8 cellular contexts compared by ENCODE assay signal in genomic region chr2:166127217-166128155, GRCh38. TPM values are rescaled to one million over a fixed set of nuclear protein-coding genes. Genes with fewer than 3 reads are reported as not detected.
DNase-seq lines count a peak whose midpoint lies in the region; ATAC-seq, FAIRE-seq and TF ChIP-seq lines count a peak whose summit lies in the region.

SCN1A (minus strand) TSS chr2:166128020; CDS start chr2:166073621, 54,399 bp downstream.

- FAIRE-seq in bronchial epithelial cell (lab: Jason Lieb, UNC) = no peak

- TF ChIP-seq CTCF in bronchial epithelial cell (IDR thresholded peaks at IDR 0.05; ENCODE audit: insufficient read depth, low read length, severe bottlenecking) = peak; percentile 65

- DNase-seq in NCI-H2107 treated with DMSO at 0.1 percent for 48 hours (lab: John Stamatoyannopoulos, UW; ENCODE audit: unreplicated experiment) (peak; percentile 30), NCI-H2107 (lab: John Stamatoyannopoulos, UW) (no peak), NCI-H69 (lab: John Stamatoyannopoulos, UW) (peak; percentile 93), bronchial epithelial cell (ENCODE audit: low read depth) (peak; percentile 51), left lobe of liver (ENCODE audit: low spot score) (no peak), ureter (ENCODE audit: low spot score) (no peak)

- no peaks in the 10 kb centered on the region for H3K36me3 ChIP-seq in bronchial epithelial cell (ENCODE audit: control insufficient read depth, insufficient read depth, low read length)

- no peak within 1 kb of the TSS for H3K4me3 ChIP-seq in bronchial epithelial cell (ENCODE audit: low read depth, low read length)

- ATAC-seq in HG03378 (IDR thresholded peaks at IDR 0.05; ENCODE audit: unreplicated experiment) = peak; percentile 73
- ATAC-seq in left lobe of liver = peak; percentile 84
- ATAC-seq in esophagus mucosa = no peak

- peaks cover 10% of the 10 kb centered on the region for H3K27me3 ChIP-seq in bronchial epithelial cell (ENCODE audit: control insufficient read depth, insufficient read depth, low read length)

RNA-seq across cellular contexts. Expression of gene SCN1A, which starts in this region (rescaled TPM):
- total RNA-seq in bronchial epithelial cell (not detected in 2 replicates), left lobe of liver (0.13 TPM), ureter (not detected), esophagus mucosa (not detected)

Comparison
In these comparisons a context has a peak if more than half of its experiments do, and no peak if none do; other contexts are left out.
1. DNase-seq: peak in NCI-H2107 treated with DMSO at 0.1 percent for 48 hours (single experiment) and NCI-H69 (single experiment); none in NCI-H2107 (single experiment), left lobe of liver (single experiment) and ureter (single experiment).
2. Peak in DNase-seq in bronchial epithelial cell; RNA of the gene not detected or under 1 TPM.
3. Peak in ATAC-seq in left lobe of liver; RNA of the gene not detected or under 1 TPM.